In genomic region chr2:111903516-111903915, GRCh38 we compare ENCODE assay signal across 1 cellular context.
TF ChIP-seq lines count a peak whose summit lies in the region.

No MANE protein-coding gene starts in this region.

TF ChIP-seq in HepG2, 621 proteins besides CTCF, POLR2A, EP300 and RAD21:
- TF ChIP-seq ZBTB25 (CRISPR knock-in tag; IDR thresholded peaks at IDR 0.05) (0 out of 2 replicates have a peak, but pooled peaks have one; percentile 25), MXD4 (CRISPR knock-in tag; IDR thresholded peaks at IDR 0.05) (no peak), ZNF598 (CRISPR knock-in tag; IDR thresholded peaks at IDR 0.05; ENCODE audit: borderline replicate concordance) (no peak)
